In the genomic region with DNA sequence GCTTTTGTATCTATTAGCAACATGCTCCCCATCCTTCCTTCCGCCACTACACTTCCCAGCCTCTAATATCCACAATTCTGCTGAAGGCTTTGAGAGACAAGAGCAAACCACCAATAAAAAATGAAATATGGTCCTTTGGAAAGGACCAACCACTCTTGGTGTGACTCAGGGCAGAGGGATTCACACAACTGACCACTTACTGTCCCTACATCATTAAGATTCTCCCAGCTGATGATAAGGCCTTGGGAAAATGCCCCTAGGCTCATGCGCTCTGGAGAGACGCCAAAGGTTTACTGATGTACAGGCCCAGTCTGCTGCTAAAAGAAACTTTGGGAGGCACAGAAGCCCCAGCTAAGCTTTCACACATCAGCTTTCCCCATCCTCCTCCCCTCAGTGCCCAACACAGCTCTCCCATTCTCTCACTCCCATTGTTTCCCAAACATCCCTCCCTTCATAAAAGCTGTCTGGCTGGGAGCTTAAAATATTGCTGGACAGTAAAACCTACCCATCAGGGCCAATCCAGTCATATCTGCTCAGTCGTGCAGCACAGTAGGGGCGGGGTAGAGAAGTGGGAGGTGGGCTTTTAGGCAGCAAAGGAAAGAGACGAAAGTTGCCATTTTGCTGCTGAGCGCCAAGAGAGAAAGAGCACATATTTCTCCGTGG, we compare ENCODE assay signal across 1 cellular context.
TF ChIP-seq lines count a peak whose summit lies in the region.

A gene (plus strand): TSS at position 613 of the 663 bp plus-strand sequence. CDS start 5,161 bp downstream, outside the sequence.

TF ChIP-seq in HEK293, 187 proteins besides CTCF, POLR2A, EP300 and RAD21 (continued from another document):
- TF ChIP-seq, protein P1, sequence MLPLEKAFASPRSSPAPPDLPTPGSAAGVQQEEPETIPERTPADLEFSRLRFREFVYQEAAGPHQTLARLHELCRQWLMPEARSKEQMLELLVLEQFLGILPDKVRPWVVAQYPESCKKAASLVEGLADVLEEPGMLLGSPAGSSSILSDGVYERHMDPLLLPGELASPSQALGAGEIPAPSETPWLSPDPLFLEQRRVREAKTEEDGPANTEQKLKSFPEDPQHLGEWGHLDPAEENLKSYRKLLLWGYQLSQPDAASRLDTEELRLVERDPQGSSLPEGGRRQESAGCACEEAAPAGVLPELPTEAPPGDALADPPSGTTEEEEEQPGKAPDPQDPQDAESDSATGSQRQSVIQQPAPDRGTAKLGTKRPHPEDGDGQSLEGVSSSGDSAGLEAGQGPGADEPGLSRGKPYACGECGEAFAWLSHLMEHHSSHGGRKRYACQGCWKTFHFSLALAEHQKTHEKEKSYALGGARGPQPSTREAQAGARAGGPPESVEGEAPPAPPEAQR (tag by site-specific recombination; IDR thresholded peaks at IDR 0.05), result no peak
- TF ChIP-seq BCL11B (tag by site-specific recombination; IDR thresholded peaks at IDR 0.05; ENCODE audit: low read depth), result no peak
- no peak for TF ChIP-seq ZNF785 (tag by site-specific recombination; IDR thresholded peaks at IDR 0.05)
- no peak for TF ChIP-seq ZNF354C (tag by site-specific recombination; IDR thresholded peaks at IDR 0.05; ENCODE audit: borderline replicate concordance, low read depth)
- no peak for TF ChIP-seq KLF9 (tag by site-specific recombination; IDR thresholded peaks at IDR 0.05; ENCODE audit: low read depth)
- no peak for TF ChIP-seq TCF7L2 (IDR thresholded peaks at IDR 0.05; ENCODE audit: borderline replicate concordance, low read depth, low read length)
- no peak for TF ChIP-seq GLI4 (tag by site-specific recombination; IDR thresholded peaks at IDR 0.05)
